In the genomic region with DNA sequence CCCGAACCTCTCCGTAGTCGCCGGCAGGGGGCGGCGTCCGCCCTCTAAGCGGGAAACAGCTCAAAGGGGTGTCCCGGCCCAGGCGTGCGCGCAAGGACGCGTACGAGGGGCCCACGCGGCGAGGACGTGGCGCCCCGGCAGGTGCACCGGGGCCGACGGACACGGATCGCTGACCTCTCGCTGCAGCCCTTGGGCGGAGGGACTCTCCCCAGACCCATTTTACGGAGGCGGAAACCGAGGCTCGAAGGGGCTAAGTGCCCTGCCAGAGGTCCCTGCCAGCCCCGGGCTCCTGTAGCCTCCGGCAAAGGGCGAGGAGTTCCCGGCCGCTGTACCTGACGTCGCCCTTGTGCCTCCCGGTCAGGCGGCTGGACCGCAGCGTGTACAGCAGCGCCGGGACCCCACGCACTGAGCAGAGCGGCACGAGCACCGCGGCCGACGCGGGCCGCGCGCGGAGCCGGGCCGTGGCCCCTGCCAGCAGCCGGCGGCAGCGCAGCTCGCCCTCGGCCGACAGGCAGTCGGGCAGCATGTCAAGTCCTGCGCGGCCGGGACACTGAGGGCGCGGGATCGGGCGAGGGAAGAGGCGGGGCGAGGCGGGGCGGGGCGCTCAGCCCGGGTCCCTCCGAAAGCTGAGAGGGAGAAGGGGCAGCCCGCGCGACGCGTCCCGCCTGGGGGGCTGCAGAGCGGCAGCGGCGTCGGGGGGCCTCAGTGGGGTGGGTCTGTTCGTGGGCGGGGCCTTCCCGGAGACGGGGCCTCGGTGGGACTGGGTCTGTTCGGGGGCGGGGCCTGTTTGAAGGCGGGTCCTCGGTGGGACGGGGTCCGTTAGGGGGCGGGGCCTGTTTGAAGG, we compare ENCODE assay signal across 1 cellular context.
TF ChIP-seq lines count a peak whose summit lies in the region.

A gene with protein sequence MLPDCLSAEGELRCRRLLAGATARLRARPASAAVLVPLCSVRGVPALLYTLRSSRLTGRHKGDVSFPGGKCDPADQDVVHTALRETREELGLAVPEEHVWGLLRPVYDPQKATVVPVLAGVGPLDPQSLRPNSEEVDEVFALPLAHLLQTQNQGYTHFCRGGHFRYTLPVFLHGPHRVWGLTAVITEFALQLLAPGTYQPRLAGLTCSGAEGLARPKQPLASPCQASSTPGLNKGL (minus strand): TSS at position 552 of the 844 bp plus-strand sequence. CDS start 26 bp downstream, at position 526.

TF ChIP-seq in HepG2, 621 proteins besides CTCF, POLR2A, EP300 and RAD21 (continued from another document and continues in another):
- TF ChIP-seq, protein P1, sequence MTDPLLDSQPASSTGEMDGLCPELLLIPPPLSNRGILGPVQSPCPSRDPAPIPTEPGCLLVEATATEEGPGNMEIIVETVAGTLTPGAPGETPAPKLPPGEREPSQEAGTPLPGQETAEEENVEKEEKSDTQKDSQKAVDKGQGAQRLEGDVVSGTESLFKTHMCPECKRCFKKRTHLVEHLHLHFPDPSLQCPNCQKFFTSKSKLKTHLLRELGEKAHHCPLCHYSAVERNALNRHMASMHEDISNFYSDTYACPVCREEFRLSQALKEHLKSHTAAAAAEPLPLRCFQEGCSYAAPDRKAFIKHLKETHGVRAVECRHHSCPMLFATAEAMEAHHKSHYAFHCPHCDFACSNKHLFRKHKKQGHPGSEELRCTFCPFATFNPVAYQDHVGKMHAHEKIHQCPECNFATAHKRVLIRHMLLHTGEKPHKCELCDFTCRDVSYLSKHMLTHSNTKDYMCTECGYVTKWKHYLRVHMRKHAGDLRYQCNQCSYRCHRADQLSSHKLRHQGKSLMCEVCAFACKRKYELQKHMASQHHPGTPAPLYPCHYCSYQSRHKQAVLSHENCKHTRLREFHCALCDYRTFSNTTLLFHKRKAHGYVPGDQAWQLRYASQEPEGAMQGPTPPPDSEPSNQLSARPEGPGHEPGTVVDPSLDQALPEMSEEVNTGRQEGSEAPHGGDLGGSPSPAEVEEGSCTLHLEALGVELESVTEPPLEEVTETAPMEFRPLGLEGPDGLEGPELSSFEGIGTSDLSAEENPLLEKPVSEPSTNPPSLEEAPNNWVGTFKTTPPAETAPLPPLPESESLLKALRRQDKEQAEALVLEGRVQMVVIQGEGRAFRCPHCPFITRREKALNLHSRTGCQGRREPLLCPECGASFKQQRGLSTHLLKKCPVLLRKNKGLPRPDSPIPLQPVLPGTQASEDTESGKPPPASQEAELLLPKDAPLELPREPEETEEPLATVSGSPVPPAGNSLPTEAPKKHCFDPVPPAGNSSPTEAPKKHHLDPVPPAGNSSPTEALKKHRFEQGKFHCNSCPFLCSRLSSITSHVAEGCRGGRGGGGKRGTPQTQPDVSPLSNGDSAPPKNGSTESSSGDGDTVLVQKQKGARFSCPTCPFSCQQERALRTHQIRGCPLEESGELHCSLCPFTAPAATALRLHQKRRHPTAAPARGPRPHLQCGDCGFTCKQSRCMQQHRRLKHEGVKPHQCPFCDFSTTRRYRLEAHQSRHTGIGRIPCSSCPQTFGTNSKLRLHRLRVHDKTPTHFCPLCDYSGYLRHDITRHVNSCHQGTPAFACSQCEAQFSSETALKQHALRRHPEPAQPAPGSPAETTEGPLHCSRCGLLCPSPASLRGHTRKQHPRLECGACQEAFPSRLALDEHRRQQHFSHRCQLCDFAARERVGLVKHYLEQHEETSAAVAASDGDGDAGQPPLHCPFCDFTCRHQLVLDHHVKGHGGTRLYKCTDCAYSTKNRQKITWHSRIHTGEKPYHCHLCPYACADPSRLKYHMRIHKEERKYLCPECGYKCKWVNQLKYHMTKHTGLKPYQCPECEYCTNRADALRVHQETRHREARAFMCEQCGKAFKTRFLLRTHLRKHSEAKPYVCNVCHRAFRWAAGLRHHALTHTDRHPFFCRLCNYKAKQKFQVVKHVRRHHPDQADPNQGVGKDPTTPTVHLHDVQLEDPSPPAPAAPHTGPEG (CRISPR knock-in tag; IDR thresholded peaks at IDR 0.05) = no peak
- TF ChIP-seq ZSCAN9 (CRISPR knock-in tag; IDR thresholded peaks at IDR 0.05; ENCODE audit: borderline replicate concordance) (peak; percentile 76; the same call in 1 of the 2 replicates), ZBTB7A (CRISPR knock-in tag; IDR thresholded peaks at IDR 0.05) (peak; percentile 49), KMT2B (CRISPR knock-in tag; IDR thresholded peaks at IDR 0.05) (peak; percentile 59; the same call in 1 of the 2 replicates), NFKB2 (CRISPR knock-in tag; IDR thresholded peaks at IDR 0.05; ENCODE audit: borderline replicate concordance) (no peak; the same call in 1 of the 2 replicates), TSC22D2 (CRISPR knock-in tag; IDR thresholded peaks at IDR 0.05; ENCODE audit: borderline replicate concordance) (peak; percentile 67; the same call in 1 of the 2 replicates), DPF2 (CRISPR knock-in tag; IDR thresholded peaks at IDR 0.05; ENCODE audit: borderline replicate concordance, low read depth) (0 out of 2 replicates have a peak, but pooled peaks have one; percentile 40), KDM2A (CRISPR knock-in tag; IDR thresholded peaks at IDR 0.05; ENCODE audit: borderline replicate concordance, low read depth) (peak; percentile 88), FOXJ3 (CRISPR knock-in tag; IDR thresholded peaks at IDR 0.05; ENCODE audit: borderline replicate concordance) (no peak), ZSCAN20 (CRISPR knock-in tag; IDR thresholded peaks at IDR 0.05; ENCODE audit: borderline replicate concordance) (peak; percentile 21; the same call in 1 of the 2 replicates), MBNL3 (CRISPR knock-in tag; conservative IDR thresholded peaks at IDR 0.05) (no peak), JUN (CRISPR knock-in tag; IDR thresholded peaks at IDR 0.05) (no peak), KDM4B (CRISPR knock-in tag; IDR thresholded peaks at IDR 0.05) (0 out of 2 replicates have a peak, but pooled peaks have one; percentile 40), ZNF33B (CRISPR knock-in tag; IDR thresholded peaks at IDR 0.05) (no peak; the same call in 1 of the 2 replicates), ZNF326 (CRISPR knock-in tag; IDR thresholded peaks at IDR 0.05; ENCODE audit: borderline replicate concordance) (no peak), KDM6A (CRISPR knock-in tag; IDR thresholded peaks at IDR 0.05; ENCODE audit: low read depth) (no peak), ZNF772 (CRISPR knock-in tag; IDR thresholded peaks at IDR 0.05) (peak; percentile 22; the same call in 1 of the 2 replicates), ZNF431 (CRISPR knock-in tag; IDR thresholded peaks at IDR 0.05; ENCODE audit: borderline replicate concordance, low read depth) (peak; percentile 65; the same call in 1 of the 2 replicates), PITX1 (CRISPR knock-in tag; IDR thresholded peaks at IDR 0.05) (peak; percentile 25; the same call in 1 of the 2 replicates), TRIM24 (CRISPR knock-in tag; IDR thresholded peaks at IDR 0.05) (no peak), SALL2 (CRISPR knock-in tag; IDR thresholded peaks at IDR 0.05) (peak; percentile 79; the same call in 1 of the 2 replicates), GLI4 (CRISPR knock-in tag; IDR thresholded peaks at IDR 0.05; ENCODE audit: borderline replicate concordance) (no peak)
- TF ChIP-seq, protein P2, sequence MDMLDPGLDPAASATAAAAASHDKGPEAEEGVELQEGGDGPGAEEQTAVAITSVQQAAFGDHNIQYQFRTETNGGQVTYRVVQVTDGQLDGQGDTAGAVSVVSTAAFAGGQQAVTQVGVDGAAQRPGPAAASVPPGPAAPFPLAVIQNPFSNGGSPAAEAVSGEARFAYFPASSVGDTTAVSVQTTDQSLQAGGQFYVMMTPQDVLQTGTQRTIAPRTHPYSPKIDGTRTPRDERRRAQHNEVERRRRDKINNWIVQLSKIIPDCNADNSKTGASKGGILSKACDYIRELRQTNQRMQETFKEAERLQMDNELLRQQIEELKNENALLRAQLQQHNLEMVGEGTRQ (IDR thresholded peaks at IDR 0.05; ENCODE audit: low read depth, low read length) = no peak
- TF ChIP-seq, protein P2 (CRISPR knock-in tag; IDR thresholded peaks at IDR 0.05; ENCODE audit: borderline replicate concordance) = no peak
- TF ChIP-seq, protein P3, sequence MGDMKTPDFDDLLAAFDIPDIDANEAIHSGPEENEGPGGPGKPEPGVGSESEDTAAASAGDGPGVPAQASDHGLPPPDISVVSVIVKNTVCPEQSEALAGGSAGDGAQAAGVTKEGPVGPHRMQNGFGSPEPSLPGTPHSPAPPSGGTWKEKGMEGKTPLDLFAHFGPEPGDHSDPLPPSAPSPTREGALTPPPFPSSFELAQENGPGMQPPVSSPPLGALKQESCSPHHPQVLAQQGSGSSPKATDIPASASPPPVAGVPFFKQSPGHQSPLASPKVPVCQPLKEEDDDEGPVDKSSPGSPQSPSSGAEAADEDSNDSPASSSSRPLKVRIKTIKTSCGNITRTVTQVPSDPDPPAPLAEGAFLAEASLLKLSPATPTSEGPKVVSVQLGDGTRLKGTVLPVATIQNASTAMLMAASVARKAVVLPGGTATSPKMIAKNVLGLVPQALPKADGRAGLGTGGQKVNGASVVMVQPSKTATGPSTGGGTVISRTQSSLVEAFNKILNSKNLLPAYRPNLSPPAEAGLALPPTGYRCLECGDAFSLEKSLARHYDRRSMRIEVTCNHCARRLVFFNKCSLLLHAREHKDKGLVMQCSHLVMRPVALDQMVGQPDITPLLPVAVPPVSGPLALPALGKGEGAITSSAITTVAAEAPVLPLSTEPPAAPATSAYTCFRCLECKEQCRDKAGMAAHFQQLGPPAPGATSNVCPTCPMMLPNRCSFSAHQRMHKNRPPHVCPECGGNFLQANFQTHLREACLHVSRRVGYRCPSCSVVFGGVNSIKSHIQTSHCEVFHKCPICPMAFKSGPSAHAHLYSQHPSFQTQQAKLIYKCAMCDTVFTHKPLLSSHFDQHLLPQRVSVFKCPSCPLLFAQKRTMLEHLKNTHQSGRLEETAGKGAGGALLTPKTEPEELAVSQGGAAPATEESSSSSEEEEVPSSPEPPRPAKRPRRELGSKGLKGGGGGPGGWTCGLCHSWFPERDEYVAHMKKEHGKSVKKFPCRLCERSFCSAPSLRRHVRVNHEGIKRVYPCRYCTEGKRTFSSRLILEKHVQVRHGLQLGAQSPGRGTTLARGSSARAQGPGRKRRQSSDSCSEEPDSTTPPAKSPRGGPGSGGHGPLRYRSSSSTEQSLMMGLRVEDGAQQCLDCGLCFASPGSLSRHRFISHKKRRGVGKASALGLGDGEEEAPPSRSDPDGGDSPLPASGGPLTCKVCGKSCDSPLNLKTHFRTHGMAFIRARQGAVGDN (CRISPR knock-in tag; IDR thresholded peaks at IDR 0.05) = peak; percentile 97
- TF ChIP-seq, protein P4, sequence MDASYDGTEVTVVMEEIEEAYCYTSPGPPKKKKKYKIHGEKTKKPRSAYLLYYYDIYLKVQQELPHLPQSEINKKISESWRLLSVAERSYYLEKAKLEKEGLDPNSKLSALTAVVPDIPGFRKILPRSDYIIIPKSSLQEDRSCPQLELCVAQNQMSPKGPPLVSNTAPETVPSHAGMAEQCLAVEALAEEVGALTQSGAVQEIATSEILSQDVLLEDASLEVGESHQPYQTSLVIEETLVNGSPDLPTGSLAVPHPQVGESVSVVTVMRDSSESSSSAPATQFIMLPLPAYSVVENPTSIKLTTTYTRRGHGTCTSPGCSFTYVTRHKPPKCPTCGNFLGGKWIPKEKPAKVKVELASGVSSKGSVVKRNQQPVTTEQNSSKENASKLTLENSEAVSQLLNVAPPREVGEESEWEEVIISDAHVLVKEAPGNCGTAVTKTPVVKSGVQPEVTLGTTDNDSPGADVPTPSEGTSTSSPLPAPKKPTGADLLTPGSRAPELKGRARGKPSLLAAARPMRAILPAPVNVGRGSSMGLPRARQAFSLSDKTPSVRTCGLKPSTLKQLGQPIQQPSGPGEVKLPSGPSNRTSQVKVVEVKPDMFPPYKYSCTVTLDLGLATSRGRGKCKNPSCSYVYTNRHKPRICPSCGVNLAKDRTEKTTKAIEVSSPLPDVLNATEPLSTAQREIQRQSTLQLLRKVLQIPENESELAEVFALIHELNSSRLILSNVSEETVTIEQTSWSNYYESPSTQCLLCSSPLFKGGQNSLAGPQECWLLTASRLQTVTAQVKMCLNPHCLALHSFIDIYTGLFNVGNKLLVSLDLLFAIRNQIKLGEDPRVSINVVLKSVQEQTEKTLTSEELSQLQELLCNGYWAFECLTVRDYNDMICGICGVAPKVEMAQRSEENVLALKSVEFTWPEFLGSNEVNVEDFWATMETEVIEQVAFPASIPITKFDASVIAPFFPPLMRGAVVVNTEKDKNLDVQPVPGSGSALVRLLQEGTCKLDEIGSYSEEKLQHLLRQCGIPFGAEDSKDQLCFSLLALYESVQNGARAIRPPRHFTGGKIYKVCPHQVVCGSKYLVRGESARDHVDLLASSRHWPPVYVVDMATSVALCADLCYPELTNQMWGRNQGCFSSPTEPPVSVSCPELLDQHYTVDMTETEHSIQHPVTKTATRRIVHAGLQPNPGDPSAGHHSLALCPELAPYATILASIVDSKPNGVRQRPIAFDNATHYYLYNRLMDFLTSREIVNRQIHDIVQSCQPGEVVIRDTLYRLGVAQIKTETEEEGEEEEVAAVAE (CRISPR knock-in tag; IDR thresholded peaks at IDR 0.05; ENCODE audit: borderline replicate concordance) = no peak
- TF ChIP-seq, protein P5, sequence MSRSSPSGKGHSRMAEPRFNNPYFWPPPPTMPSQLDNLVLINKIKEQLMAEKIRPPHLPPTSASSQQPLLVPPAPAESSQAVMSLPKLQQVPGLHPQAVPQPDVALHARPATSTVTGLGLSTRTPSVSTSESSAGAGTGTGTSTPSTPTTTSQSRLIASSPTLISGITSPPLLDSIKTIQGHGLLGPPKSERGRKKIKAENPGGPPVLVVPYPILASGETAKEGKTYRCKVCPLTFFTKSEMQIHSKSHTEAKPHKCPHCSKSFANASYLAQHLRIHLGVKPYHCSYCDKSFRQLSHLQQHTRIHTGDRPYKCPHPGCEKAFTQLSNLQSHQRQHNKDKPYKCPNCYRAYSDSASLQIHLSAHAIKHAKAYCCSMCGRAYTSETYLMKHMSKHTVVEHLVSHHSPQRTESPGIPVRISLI (CRISPR knock-in tag; IDR thresholded peaks at IDR 0.05; ENCODE audit: borderline replicate concordance) = 0 out of 2 replicates have a peak, but pooled peaks have one; percentile 29
